Comparison of ENCODE assay signal across 2 cellular contexts in the genomic region with DNA sequence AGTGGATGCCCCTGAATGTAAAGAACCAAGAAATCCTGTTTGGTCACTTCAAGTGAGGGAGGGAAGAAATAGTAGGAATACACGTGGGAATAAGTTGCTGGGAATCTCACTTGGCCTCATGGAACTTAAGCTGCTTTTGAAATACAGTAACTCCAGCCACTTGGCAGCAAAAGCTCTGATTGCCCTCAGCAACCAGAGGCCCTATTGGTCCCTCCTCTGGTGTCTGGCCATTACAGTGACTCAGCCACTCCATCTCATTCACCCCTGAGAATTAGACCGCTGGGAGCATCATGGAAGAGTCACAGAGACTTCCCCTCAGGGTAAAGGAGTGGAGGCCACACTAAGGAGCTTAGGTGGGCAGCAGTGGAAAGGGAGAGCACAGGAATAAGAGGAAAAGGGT.
TF ChIP-seq lines count a peak whose summit lies in the region.

No MANE protein-coding gene starts in this region.

TF ChIP-seq in SK-N-SH, 30 proteins besides CTCF, POLR2A, EP300 and RAD21:
- TF ChIP-seq ELF1 (IDR thresholded peaks at IDR 0.05) (no peak), GATA2 (CRISPR knock-in tag; IDR thresholded peaks at IDR 0.05) (no peak), MEF2A (IDR thresholded peaks at IDR 0.05; ENCODE audit: borderline replicate concordance, low read depth) (no peak), RCOR1 (IDR thresholded peaks at IDR 0.05; ENCODE audit: low read length) (no peak), RXRA (IDR thresholded peaks at IDR 0.05; ENCODE audit: borderline replicate concordance, low read depth) (no peak), POLR2AphosphoS5 (IDR thresholded peaks at IDR 0.05; ENCODE audit: low read depth, low read length) (no peak), TEAD4 (IDR thresholded peaks at IDR 0.05; ENCODE audit: borderline replicate concordance, insufficient read depth) (no peak), MXI1 (IDR thresholded peaks at IDR 0.05; ENCODE audit: low read depth, low read length) (no peak), JUND (IDR thresholded peaks at IDR 0.05) (no peak), EZH2phosphoT487 (IDR thresholded peaks at IDR 0.05; ENCODE audit: borderline replicate concordance, low read depth) (no peak), YY1 (IDR thresholded peaks at IDR 0.05; ENCODE audit: low read depth) (no peak), SIN3A (IDR thresholded peaks at IDR 0.05; ENCODE audit: borderline replicate concordance, low read depth, low read length) (no peak)
- TF ChIP-seq, protein P1, sequence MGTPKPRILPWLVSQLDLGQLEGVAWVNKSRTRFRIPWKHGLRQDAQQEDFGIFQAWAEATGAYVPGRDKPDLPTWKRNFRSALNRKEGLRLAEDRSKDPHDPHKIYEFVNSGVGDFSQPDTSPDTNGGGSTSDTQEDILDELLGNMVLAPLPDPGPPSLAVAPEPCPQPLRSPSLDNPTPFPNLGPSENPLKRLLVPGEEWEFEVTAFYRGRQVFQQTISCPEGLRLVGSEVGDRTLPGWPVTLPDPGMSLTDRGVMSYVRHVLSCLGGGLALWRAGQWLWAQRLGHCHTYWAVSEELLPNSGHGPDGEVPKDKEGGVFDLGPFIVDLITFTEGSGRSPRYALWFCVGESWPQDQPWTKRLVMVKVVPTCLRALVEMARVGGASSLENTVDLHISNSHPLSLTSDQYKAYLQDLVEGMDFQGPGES (IDR thresholded peaks at IDR 0.05; ENCODE audit: low read depth, low read length): no peak
- TF ChIP-seq, protein P2, sequence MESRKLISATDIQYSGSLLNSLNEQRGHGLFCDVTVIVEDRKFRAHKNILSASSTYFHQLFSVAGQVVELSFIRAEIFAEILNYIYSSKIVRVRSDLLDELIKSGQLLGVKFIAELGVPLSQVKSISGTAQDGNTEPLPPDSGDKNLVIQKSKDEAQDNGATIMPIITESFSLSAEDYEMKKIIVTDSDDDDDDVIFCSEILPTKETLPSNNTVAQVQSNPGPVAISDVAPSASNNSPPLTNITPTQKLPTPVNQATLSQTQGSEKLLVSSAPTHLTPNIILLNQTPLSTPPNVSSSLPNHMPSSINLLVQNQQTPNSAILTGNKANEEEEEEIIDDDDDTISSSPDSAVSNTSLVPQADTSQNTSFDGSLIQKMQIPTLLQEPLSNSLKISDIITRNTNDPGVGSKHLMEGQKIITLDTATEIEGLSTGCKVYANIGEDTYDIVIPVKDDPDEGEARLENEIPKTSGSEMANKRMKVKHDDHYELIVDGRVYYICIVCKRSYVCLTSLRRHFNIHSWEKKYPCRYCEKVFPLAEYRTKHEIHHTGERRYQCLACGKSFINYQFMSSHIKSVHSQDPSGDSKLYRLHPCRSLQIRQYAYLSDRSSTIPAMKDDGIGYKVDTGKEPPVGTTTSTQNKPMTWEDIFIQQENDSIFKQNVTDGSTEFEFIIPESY (IDR thresholded peaks at IDR 0.05; ENCODE audit: borderline replicate concordance, low read depth): no peak
- TF ChIP-seq, protein P3, sequence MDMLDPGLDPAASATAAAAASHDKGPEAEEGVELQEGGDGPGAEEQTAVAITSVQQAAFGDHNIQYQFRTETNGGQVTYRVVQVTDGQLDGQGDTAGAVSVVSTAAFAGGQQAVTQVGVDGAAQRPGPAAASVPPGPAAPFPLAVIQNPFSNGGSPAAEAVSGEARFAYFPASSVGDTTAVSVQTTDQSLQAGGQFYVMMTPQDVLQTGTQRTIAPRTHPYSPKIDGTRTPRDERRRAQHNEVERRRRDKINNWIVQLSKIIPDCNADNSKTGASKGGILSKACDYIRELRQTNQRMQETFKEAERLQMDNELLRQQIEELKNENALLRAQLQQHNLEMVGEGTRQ (IDR thresholded peaks at IDR 0.05; ENCODE audit: borderline replicate concordance, low read depth, low read length): no peak

TF ChIP-seq in SK-N-SH treated with all-trans-retinoic acid at 6 μM for 48 hours, 23 proteins besides CTCF, POLR2A, EP300 and RAD21:
- TF ChIP-seq, protein P4, sequence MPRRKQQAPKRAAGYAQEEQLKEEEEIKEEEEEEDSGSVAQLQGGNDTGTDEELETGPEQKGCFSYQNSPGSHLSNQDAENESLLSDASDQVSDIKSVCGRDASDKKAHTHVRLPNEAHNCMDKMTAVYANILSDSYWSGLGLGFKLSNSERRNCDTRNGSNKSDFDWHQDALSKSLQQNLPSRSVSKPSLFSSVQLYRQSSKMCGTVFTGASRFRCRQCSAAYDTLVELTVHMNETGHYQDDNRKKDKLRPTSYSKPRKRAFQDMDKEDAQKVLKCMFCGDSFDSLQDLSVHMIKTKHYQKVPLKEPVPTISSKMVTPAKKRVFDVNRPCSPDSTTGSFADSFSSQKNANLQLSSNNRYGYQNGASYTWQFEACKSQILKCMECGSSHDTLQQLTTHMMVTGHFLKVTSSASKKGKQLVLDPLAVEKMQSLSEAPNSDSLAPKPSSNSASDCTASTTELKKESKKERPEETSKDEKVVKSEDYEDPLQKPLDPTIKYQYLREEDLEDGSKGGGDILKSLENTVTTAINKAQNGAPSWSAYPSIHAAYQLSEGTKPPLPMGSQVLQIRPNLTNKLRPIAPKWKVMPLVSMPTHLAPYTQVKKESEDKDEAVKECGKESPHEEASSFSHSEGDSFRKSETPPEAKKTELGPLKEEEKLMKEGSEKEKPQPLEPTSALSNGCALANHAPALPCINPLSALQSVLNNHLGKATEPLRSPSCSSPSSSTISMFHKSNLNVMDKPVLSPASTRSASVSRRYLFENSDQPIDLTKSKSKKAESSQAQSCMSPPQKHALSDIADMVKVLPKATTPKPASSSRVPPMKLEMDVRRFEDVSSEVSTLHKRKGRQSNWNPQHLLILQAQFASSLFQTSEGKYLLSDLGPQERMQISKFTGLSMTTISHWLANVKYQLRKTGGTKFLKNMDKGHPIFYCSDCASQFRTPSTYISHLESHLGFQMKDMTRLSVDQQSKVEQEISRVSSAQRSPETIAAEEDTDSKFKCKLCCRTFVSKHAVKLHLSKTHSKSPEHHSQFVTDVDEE (CRISPR knock-in tag; IDR thresholded peaks at IDR 0.05): no peak
- TF ChIP-seq ZNF8 (CRISPR knock-in tag; IDR thresholded peaks at IDR 0.05): no peak
- TF ChIP-seq, protein P5, sequence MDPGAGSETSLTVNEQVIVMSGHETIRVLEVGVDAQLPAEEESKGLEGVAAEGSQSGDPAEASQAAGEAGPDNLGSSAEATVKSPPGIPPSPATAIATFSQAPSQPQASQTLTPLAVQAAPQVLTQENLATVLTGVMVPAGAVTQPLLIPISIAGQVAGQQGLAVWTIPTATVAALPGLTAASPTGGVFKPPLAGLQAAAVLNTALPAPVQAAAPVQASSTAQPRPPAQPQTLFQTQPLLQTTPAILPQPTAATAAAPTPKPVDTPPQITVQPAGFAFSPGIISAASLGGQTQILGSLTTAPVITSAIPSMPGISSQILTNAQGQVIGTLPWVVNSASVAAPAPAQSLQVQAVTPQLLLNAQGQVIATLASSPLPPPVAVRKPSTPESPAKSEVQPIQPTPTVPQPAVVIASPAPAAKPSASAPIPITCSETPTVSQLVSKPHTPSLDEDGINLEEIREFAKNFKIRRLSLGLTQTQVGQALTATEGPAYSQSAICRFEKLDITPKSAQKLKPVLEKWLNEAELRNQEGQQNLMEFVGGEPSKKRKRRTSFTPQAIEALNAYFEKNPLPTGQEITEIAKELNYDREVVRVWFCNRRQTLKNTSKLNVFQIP (CRISPR knock-in tag; IDR thresholded peaks at IDR 0.05; ENCODE audit: borderline replicate concordance, low read depth): no peak
- no peak for TF ChIP-seq SNAI2 (CRISPR knock-in tag; IDR thresholded peaks at IDR 0.05)
- TF ChIP-seq GLIS3 (CRISPR knock-in tag; IDR thresholded peaks at IDR 0.05): no peak
- TF ChIP-seq ESRRG (CRISPR knock-in tag; IDR thresholded peaks at IDR 0.05): no peak
- TF ChIP-seq ISL1 (CRISPR knock-in tag; IDR thresholded peaks at IDR 0.05): no peak
- no peak for TF ChIP-seq TOX (CRISPR knock-in tag; IDR thresholded peaks at IDR 0.05; ENCODE audit: borderline replicate concordance)
- TF ChIP-seq ZFP3 (CRISPR knock-in tag; IDR thresholded peaks at IDR 0.05): no peak
- TF ChIP-seq ZNF70 (CRISPR knock-in tag; IDR thresholded peaks at IDR 0.05): no peak
- TF ChIP-seq ARNTL (CRISPR knock-in tag; IDR thresholded peaks at IDR 0.05; ENCODE audit: borderline replicate concordance, low read depth): no peak
- TF ChIP-seq, protein P6, sequence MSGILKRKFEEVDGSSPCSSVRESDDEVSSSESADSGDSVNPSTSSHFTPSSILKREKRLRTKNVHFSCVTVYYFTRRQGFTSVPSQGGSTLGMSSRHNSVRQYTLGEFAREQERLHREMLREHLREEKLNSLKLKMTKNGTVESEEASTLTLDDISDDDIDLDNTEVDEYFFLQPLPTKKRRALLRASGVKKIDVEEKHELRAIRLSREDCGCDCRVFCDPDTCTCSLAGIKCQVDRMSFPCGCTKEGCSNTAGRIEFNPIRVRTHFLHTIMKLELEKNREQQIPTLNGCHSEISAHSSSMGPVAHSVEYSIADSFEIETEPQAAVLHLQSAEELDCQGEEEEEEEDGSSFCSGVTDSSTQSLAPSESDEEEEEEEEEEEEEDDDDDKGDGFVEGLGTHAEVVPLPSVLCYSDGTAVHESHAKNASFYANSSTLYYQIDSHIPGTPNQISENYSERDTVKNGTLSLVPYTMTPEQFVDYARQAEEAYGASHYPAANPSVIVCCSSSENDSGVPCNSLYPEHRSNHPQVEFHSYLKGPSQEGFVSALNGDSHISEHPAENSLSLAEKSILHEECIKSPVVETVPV (CRISPR knock-in tag; IDR thresholded peaks at IDR 0.05): no peak
